In the genomic region with DNA sequence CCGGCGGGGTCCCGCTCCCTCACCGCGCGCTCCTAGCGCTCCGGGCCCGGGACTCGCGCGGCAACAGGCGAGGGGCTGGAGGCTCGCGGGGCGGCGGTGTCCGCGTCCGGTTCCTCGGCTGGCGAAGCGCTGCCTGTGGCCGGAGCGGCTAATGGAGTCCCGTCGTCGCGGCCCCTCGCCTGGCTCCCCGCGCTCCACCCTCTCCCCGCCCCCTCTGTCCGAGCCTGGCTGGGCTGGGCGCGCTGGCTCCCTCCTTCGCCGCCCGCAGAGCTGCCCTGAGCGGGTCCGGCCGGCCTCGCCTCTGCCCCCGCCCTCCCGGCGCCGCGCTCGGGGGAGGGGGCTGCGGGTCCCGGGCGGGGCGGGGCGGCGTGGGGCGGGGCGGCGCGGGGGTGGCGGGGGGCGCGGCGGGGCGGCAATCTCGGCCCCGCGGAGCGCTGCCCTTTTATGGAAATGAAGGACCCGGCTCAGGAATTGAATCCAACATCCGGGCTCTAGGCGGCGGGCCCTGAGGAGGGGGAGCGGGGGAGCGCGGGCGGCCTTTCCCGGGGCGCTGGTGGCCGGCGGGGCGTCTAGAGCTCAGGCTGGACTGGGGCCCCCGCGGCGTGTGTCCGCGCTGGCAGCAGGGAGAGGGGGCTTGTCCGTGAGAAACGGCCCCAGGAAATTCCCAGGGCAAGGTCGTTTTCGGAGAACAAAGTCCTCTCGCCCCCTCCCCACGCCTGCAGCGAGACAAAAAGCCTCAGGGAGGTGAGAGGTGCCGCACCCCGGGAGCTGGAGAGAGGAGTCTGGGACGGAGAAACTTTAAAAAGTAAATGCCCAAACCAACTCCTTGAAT, we compare ENCODE assay signal across 1 cellular context.
TF ChIP-seq lines count a peak whose summit lies in the region.

A gene with protein sequence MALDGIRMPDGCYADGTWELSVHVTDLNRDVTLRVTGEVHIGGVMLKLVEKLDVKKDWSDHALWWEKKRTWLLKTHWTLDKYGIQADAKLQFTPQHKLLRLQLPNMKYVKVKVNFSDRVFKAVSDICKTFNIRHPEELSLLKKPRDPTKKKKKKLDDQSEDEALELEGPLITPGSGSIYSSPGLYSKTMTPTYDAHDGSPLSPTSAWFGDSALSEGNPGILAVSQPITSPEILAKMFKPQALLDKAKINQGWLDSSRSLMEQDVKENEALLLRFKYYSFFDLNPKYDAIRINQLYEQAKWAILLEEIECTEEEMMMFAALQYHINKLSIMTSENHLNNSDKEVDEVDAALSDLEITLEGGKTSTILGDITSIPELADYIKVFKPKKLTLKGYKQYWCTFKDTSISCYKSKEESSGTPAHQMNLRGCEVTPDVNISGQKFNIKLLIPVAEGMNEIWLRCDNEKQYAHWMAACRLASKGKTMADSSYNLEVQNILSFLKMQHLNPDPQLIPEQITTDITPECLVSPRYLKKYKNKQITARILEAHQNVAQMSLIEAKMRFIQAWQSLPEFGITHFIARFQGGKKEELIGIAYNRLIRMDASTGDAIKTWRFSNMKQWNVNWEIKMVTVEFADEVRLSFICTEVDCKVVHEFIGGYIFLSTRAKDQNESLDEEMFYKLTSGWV (minus strand): TSS at position 153 of the 832 bp plus-strand sequence. CDS start 482 bp downstream, outside the sequence.

TF ChIP-seq in HepG2, 621 proteins besides CTCF, POLR2A, EP300 and RAD21 (continued from another document and continues in another):
- TF ChIP-seq, protein P1, sequence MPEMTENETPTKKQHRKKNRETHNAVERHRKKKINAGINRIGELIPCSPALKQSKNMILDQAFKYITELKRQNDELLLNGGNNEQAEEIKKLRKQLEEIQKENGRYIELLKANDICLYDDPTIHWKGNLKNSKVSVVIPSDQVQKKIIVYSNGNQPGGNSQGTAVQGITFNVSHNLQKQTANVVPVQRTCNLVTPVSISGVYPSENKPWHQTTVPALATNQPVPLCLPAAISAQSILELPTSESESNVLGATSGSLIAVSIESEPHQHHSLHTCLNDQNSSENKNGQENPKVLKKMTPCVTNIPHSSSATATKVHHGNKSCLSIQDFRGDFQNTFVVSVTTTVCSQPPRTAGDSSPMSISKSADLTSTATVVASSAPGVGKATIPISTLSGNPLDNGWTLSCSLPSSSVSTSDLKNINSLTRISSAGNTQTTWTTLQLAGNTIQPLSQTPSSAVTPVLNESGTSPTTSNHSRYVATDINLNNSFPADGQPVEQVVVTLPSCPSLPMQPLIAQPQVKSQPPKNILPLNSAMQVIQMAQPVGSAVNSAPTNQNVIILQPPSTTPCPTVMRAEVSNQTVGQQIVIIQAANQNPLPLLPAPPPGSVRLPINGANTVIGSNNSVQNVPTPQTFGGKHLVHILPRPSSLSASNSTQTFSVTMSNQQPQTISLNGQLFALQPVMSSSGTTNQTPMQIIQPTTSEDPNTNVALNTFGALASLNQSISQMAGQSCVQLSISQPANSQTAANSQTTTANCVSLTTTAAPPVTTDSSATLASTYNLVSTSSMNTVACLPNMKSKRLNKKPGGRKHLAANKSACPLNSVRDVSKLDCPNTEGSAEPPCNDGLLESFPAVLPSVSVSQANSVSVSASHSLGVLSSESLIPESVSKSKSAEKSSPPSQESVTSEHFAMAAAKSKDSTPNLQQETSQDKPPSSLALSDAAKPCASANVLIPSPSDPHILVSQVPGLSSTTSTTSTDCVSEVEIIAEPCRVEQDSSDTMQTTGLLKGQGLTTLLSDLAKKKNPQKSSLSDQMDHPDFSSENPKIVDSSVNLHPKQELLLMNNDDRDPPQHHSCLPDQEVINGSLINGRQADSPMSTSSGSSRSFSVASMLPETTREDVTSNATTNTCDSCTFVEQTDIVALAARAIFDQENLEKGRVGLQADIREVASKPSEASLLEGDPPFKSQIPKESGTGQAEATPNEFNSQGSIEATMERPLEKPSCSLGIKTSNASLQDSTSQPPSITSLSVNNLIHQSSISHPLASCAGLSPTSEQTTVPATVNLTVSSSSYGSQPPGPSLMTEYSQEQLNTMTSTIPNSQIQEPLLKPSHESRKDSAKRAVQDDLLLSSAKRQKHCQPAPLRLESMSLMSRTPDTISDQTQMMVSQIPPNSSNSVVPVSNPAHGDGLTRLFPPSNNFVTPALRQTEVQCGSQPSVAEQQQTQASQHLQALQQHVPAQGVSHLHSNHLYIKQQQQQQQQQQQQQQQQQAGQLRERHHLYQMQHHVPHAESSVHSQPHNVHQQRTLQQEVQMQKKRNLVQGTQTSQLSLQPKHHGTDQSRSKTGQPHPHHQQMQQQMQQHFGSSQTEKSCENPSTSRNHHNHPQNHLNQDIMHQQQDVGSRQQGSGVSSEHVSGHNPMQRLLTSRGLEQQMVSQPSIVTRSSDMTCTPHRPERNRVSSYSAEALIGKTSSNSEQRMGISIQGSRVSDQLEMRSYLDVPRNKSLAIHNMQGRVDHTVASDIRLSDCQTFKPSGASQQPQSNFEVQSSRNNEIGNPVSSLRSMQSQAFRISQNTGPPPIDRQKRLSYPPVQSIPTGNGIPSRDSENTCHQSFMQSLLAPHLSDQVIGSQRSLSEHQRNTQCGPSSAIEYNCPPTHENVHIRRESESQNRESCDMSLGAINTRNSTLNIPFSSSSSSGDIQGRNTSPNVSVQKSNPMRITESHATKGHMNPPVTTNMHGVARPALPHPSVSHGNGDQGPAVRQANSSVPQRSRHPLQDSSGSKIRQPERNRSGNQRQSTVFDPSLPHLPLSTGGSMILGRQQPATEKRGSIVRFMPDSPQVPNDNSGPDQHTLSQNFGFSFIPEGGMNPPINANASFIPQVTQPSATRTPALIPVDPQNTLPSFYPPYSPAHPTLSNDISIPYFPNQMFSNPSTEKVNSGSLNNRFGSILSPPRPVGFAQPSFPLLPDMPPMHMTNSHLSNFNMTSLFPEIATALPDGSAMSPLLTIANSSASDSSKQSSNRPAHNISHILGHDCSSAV (CRISPR knock-in tag; IDR thresholded peaks at IDR 0.05; ENCODE audit: borderline replicate concordance) = no peak
- TF ChIP-seq, protein P2, sequence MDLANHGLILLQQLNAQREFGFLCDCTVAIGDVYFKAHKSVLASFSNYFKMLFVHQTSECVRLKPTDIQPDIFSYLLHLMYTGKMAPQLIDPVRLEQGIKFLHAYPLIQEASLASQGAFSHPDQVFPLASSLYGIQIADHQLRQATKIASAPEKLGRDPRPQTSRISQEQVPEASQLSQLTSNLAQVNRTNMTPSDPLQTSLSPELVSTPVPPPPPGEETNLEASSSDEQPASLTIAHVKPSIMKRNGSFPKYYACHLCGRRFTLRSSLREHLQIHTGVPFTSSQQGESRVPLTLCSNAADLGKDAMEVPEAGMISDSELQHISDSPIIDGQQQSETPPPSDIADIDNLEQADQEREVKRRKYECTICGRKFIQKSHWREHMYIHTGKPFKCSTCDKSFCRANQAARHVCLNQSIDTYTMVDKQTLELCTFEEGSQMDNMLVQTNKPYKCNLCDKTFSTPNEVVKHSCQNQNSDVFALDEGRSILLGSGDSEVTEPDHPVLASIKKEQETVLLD (CRISPR knock-in tag; IDR thresholded peaks at IDR 0.05; ENCODE audit: low read depth) = peak; percentile 95
- no peak for TF ChIP-seq ZBTB20 (CRISPR knock-in tag; IDR thresholded peaks at IDR 0.05; ENCODE audit: borderline replicate concordance, low read depth)
- TF ChIP-seq, protein P3, sequence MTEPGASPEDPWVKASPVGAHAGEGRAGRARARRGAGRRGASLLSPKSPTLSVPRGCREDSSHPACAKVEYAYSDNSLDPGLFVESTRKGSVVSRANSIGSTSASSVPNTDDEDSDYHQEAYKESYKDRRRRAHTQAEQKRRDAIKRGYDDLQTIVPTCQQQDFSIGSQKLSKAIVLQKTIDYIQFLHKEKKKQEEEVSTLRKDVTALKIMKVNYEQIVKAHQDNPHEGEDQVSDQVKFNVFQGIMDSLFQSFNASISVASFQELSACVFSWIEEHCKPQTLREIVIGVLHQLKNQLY (CRISPR knock-in tag; IDR thresholded peaks at IDR 0.05) = no peak
- no peak for TF ChIP-seq MAFG (CRISPR knock-in tag; IDR thresholded peaks at IDR 0.05)
- TF ChIP-seq HMGA1 (CRISPR knock-in tag; conservative IDR thresholded peaks at IDR 0.05) = no peak
- no peak for TF ChIP-seq ZNF180 (CRISPR knock-in tag; IDR thresholded peaks at IDR 0.05; ENCODE audit: borderline replicate concordance, low read depth)
- 0 out of 2 replicates have a peak, but pooled peaks have one; percentile 47 for TF ChIP-seq ZNF354B (CRISPR knock-in tag; IDR thresholded peaks at IDR 0.05)
- TF ChIP-seq RBM22 (optimal IDR thresholded peaks at IDR 0.05; ENCODE audit: low read length) = no peak
- no peak for TF ChIP-seq EHMT2 (IDR thresholded peaks at IDR 0.05; ENCODE audit: borderline replicate concordance, low read depth, low read length)
- no peak for TF ChIP-seq MIER2 (CRISPR knock-in tag; IDR thresholded peaks at IDR 0.05)
- TF ChIP-seq SKI (IDR thresholded peaks at IDR 0.05; ENCODE audit: partially characterized antibody) = no peak
- no peak for TF ChIP-seq KAT7 (CRISPR knock-in tag; IDR thresholded peaks at IDR 0.05; ENCODE audit: borderline replicate concordance)
- TF ChIP-seq ATF6 (CRISPR knock-in tag; conservative IDR thresholded peaks at IDR 0.05) = no peak
- TF ChIP-seq ZNF33B (CRISPR knock-in tag; IDR thresholded peaks at IDR 0.05) = no peak
- 0 out of 2 replicates have a peak, but pooled peaks have one; percentile 4 for TF ChIP-seq ZNF598 (CRISPR knock-in tag; IDR thresholded peaks at IDR 0.05; ENCODE audit: borderline replicate concordance)
- no peak for TF ChIP-seq POGZ (CRISPR knock-in tag; IDR thresholded peaks at IDR 0.05)
- TF ChIP-seq ZNF740 (CRISPR knock-in tag; IDR thresholded peaks at IDR 0.05) = no peak
- TF ChIP-seq ZMYM3 (CRISPR knock-in tag; IDR thresholded peaks at IDR 0.05) = no peak; the same call in 1 of the 2 replicates
- TF ChIP-seq ISX (CRISPR knock-in tag; conservative IDR thresholded peaks at IDR 0.05) = no peak
- no peak for TF ChIP-seq SMC3 (IDR thresholded peaks at IDR 0.05; ENCODE audit: low read length)
- TF ChIP-seq CCDC6 (CRISPR knock-in tag; IDR thresholded peaks at IDR 0.05) = peak; percentile 10; the same call in 1 of the 2 replicates
- TF ChIP-seq ZNF232 (CRISPR knock-in tag; IDR thresholded peaks at IDR 0.05; ENCODE audit: borderline replicate concordance) = no peak
- no peak for TF ChIP-seq MBNL3 (CRISPR knock-in tag; conservative IDR thresholded peaks at IDR 0.05)
- TF ChIP-seq GPN1 (CRISPR knock-in tag; IDR thresholded peaks at IDR 0.05; ENCODE audit: borderline replicate concordance) = no peak
- TF ChIP-seq HMG20B (CRISPR knock-in tag; conservative IDR thresholded peaks at IDR 0.05) = no peak
- no peak for TF ChIP-seq SNRNP70 (IDR thresholded peaks at IDR 0.05; ENCODE audit: low read depth, low read length)
- TF ChIP-seq ZNF703 (CRISPR knock-in tag; IDR thresholded peaks at IDR 0.05; ENCODE audit: borderline replicate concordance) = no peak
- TF ChIP-seq TBP (CRISPR knock-in tag; IDR thresholded peaks at IDR 0.05) = no peak
- TF ChIP-seq HOXA9 (CRISPR knock-in tag; IDR thresholded peaks at IDR 0.05; ENCODE audit: borderline replicate concordance) = no peak
- TF ChIP-seq HNRNPUL1 (IDR thresholded peaks at IDR 0.05; ENCODE audit: low read depth, low read length) = no peak
- TF ChIP-seq, protein P4, sequence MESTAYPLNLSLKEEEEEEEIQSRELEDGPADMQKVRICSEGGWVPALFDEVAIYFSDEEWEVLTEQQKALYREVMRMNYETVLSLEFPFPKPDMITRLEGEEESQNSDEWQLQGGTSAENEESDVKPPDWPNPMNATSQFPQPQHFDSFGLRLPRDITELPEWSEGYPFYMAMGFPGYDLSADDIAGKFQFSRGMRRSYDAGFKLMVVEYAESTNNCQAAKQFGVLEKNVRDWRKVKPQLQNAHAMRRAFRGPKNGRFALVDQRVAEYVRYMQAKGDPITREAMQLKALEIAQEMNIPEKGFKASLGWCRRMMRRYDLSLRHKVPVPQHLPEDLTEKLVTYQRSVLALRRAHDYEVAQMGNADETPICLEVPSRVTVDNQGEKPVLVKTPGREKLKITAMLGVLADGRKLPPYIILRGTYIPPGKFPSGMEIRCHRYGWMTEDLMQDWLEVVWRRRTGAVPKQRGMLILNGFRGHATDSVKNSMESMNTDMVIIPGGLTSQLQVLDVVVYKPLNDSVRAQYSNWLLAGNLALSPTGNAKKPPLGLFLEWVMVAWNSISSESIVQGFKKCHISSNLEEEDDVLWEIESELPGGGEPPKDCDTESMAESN (CRISPR knock-in tag; conservative IDR thresholded peaks at IDR 0.05) = peak; percentile 45; the same call in 1 of the 2 replicates
- TF ChIP-seq FOXA3 (CRISPR knock-in tag; IDR thresholded peaks at IDR 0.05) = no peak
- TF ChIP-seq GLI4 (CRISPR knock-in tag; IDR thresholded peaks at IDR 0.05; ENCODE audit: borderline replicate concordance) = peak; percentile 53; the same call in 1 of the 2 replicates
- TF ChIP-seq RBM39 (IDR thresholded peaks at IDR 0.05; ENCODE audit: low read depth, low read length, poor library complexity, severe bottlenecking) = peak; percentile 3
- no peak for TF ChIP-seq GABPA (IDR thresholded peaks at IDR 0.05; ENCODE audit: low read depth, low read length)
- TF ChIP-seq GABPA (CRISPR knock-in tag; IDR thresholded peaks at IDR 0.05; ENCODE audit: low read depth) = no peak
- TF ChIP-seq NR2F2 (IDR thresholded peaks at IDR 0.05; ENCODE audit: borderline replicate concordance, low read depth) = no peak
- no peak for TF ChIP-seq ZMAT3 (CRISPR knock-in tag; conservative IDR thresholded peaks at IDR 0.05)
- TF ChIP-seq REL (CRISPR knock-in tag; conservative IDR thresholded peaks at IDR 0.05) = 0 out of 2 replicates have a peak, but pooled peaks have one; percentile 25
- TF ChIP-seq ZNF660 (CRISPR knock-in tag; IDR thresholded peaks at IDR 0.05; ENCODE audit: borderline replicate concordance, low read depth) = no peak
- TF ChIP-seq PCBP1 (IDR thresholded peaks at IDR 0.05; ENCODE audit: borderline replicate concordance, low read depth, low read length) = no peak
- no peak for TF ChIP-seq CREM (IDR thresholded peaks at IDR 0.05)
- no peak for TF ChIP-seq CREM (CRISPR knock-in tag; IDR thresholded peaks at IDR 0.05)
- TF ChIP-seq RARG (CRISPR knock-in tag; IDR thresholded peaks at IDR 0.05; ENCODE audit: low read depth) = no peak; the same call in 1 of the 2 replicates
- no peak for TF ChIP-seq NR3C1 (CRISPR knock-in tag; IDR thresholded peaks at IDR 0.05)
- no peak for TF ChIP-seq ZNF614 (CRISPR knock-in tag; IDR thresholded peaks at IDR 0.05; ENCODE audit: borderline replicate concordance)
